In genomic region chr4:81647388-81647787, GRCh38 we compare ENCODE assay signal across 1 cellular context.
TF ChIP-seq lines count a peak whose summit lies in the region.

No MANE protein-coding gene starts in this region.

TF ChIP-seq in H1, 55 proteins besides CTCF, POLR2A, EP300 and RAD21:
- TF ChIP-seq SAP30 (IDR thresholded peaks at IDR 0.05; ENCODE audit: insufficient read depth, insufficient replicate concordance, low read length) = no peak
- no peak for TF ChIP-seq TBP (IDR thresholded peaks at IDR 0.05; ENCODE audit: low read depth, low read length)
- TF ChIP-seq RFX5 (IDR thresholded peaks at IDR 0.05; ENCODE audit: borderline replicate concordance, low read depth, low read length) = no peak
- no peak for TF ChIP-seq POLR2AphosphoS5 (IDR thresholded peaks at IDR 0.05; ENCODE audit: low read depth, low read length)
- no peak for TF ChIP-seq POU5F1 (IDR thresholded peaks at IDR 0.05; ENCODE audit: low read depth, low read length)
- no peak for TF ChIP-seq RNF2 (IDR thresholded peaks at IDR 0.05; ENCODE audit: borderline replicate concordance, low read depth, low read length, missing control alignments, poor library complexity, severe bottlenecking)
- 0 out of 2 replicates have a peak, but pooled peaks have one; percentile 29 for TF ChIP-seq ATF2 (IDR thresholded peaks at IDR 0.05; ENCODE audit: low read length)
- TF ChIP-seq SP1 (IDR thresholded peaks at IDR 0.05; ENCODE audit: low read depth, low read length) = 0 out of 2 replicates have a peak, but pooled peaks have one; percentile 41
- TF ChIP-seq SUZ12 (IDR thresholded peaks at IDR 0.05; ENCODE audit: low read length) = no peak
- peak; percentile 72; the same call in 1 of the 2 replicates for TF ChIP-seq YY1 (IDR thresholded peaks at IDR 0.05; ENCODE audit: low read depth, low read length)
- no peak for TF ChIP-seq SRF (IDR thresholded peaks at IDR 0.05; ENCODE audit: low read depth, low read length)
- TF ChIP-seq SIX5 (IDR thresholded peaks at IDR 0.05; ENCODE audit: low read depth, low read length) = no peak
- no peak for TF ChIP-seq EZH2 (IDR thresholded peaks at IDR 0.05; ENCODE audit: low read depth, low read length, severe bottlenecking)
- no peak for TF ChIP-seq CHD1 (IDR thresholded peaks at IDR 0.05; ENCODE audit: low read depth, low read length)
- no peak for TF ChIP-seq MAFK (IDR thresholded peaks at IDR 0.05; ENCODE audit: low read depth, low read length)
- no peak for TF ChIP-seq EGR1 (IDR thresholded peaks at IDR 0.05; ENCODE audit: borderline replicate concordance, low read depth, low read length)
- no peak for TF ChIP-seq JUND (IDR thresholded peaks at IDR 0.05; ENCODE audit: low read length)
- no peak for TF ChIP-seq TCF12 (IDR thresholded peaks at IDR 0.05; ENCODE audit: low read depth, low read length)
- TF ChIP-seq CEBPB (IDR thresholded peaks at IDR 0.05; ENCODE audit: low read depth, low read length) = no peak
- TF ChIP-seq KDM4A (IDR thresholded peaks at IDR 0.05; ENCODE audit: low read depth, low read length, severe bottlenecking) = no peak
- TF ChIP-seq CREB1 (IDR thresholded peaks at IDR 0.05) = no peak
- no peak for TF ChIP-seq KDM5A (IDR thresholded peaks at IDR 0.05; ENCODE audit: low read length)
- no peak for TF ChIP-seq RBBP5 (IDR thresholded peaks at IDR 0.05; ENCODE audit: borderline replicate concordance, low read depth, low read length)
- TF ChIP-seq HDAC2 (IDR thresholded peaks at IDR 0.05; ENCODE audit: borderline replicate concordance in 1 of 2, low read depth in 2 of 2, low read length in 2 of 2) = no peak
- no peak for TF ChIP-seq ATF3 (IDR thresholded peaks at IDR 0.05; ENCODE audit: insufficient read depth, low read depth, low read length)
- no peak for TF ChIP-seq CBX5 (IDR thresholded peaks at IDR 0.05; ENCODE audit: low read depth, low read length)
